ENCODE assay signal across 8 cellular contexts in genomic region chr7:39621784-39622411, GRCh38. TPM values are rescaled to one million over a fixed set of nuclear protein-coding genes. Genes with fewer than 3 reads are reported as not detected.
A peak's percentile ranks its signal among the peaks of the same experiment; 100 is the strongest.
DNase-seq lines count a peak whose midpoint lies in the region; ATAC-seq and TF ChIP-seq lines count a peak whose summit lies in the region.

No MANE protein-coding gene starts in this region.

- no peak for TF ChIP-seq RAD21 in SK-N-SH (IDR thresholded peaks at IDR 0.05; ENCODE audit: low read length)

- H3K9me3 Mint-ChIP-seq in activated naive CD8-positive, alpha-beta T cell treated with anti-CD3 and anti-CD28 coated beads, Interleukin-2, amount 10 ng/mL, durations not matched to agents 7 days and 5 days: no peaks in the 10 kb centered on the region

- POLR2A ChIA-PET in SK-N-SH (lab: Yijun Ruan, JAX): interaction anchor here (0.6 to 3.1 kb wide), 11 partner anchors 8 to 328 kb away, joined by 3 to 28 read pairs (median 5); partner anchors contain the start of genes CDK13 and YAE1
- POLR2A ChIA-PET in activated naive CD8-positive, alpha-beta T cell treated with anti-CD3 and anti-CD28 coated beads, Interleukin-2, amount 10 ng/mL, durations not matched to agents 7 days and 5 days (lab: Charles Lee): interaction anchor here (0.5 to 3.5 kb wide), 7 partner anchors 9 to 111 kb away, joined by 3 to 18 read pairs (median 5); no protein-coding TSS in a partner anchor

- no peaks in the 10 kb centered on the region for H3K27me3 Mint-ChIP-seq in activated naive CD8-positive, alpha-beta T cell treated with anti-CD3 and anti-CD28 coated beads, Interleukin-2, amount 10 ng/mL, durations not matched to agents 7 days and 5 days

- H3K4me1 ChIP-seq in SK-N-SH (ENCODE audit: control insufficient read depth in 1 of 2, insufficient read depth in 2 of 2, low read depth in 1 of 2, low read length in 1 of 2) (peaks cover 28 to 29% of the 10 kb centered on the region in 2 experiments; a peak in 3 of 4 replicates), HUES64 (ENCODE audit: insufficient read depth, low read length) (peaks cover 27% of the 10 kb centered on the region), osteoblast (ENCODE audit: insufficient read depth, low read length) (peaks cover 44% of the 10 kb centered on the region), spleen (peaks cover 17 to 51% (median 42%) of the 10 kb centered on the region in 6 donors)

- H3K27ac ChIP-seq in SK-N-SH (ENCODE audit: low read depth in 2 of 2, low read length in 1 of 2) (peak overlapping the region in 1 of 2 experiments; percentile 93; a peak in 2 of 4 replicates), HUES64 (ENCODE audit: low read depth, low read length) (no peak overlapping the region), osteoblast (ENCODE audit: low read depth, low read length) (peak overlapping the region; percentile 98), spleen (peak overlapping the region in 1 of 8 donors; percentile 9)

- WGBS in SK-N-SH (ENCODE audit: low lambda C conversion rate): 93% methylated on average over 1 of the region's 1 CpG
- 95% methylated on average over 1 of the region's 1 CpG for WGBS in HUES64
- WGBS in spleen, 5 donors: 33 to 50% (median 43%) methylated on average over 1 of the region's 1 CpG

- CTCF ChIA-PET in SK-N-SH (lab: Yijun Ruan, JAX): interaction anchor here (0.8 to 4.9 kb wide), 9 partner anchors 8 to 124 kb away, joined by 3 to 43 read pairs (median 5); no protein-coding TSS in a partner anchor

- H3K27me3 ChIP-seq in SK-N-SH (ENCODE audit: insufficient read depth) (no peaks in the 10 kb centered on the region), HUES64 (ENCODE audit: insufficient read depth, low read length) (no peaks in the 10 kb centered on the region), osteoblast (ENCODE audit: insufficient read depth, low read length) (no peaks in the 10 kb centered on the region), spleen (replicated peaks in 1 of 7) (no peaks in the 10 kb centered on the region)

- TF ChIP-seq POLR2A in spleen (IDR thresholded peaks at IDR 0.05): no peak

- DNase-seq in SK-N-SH: no peak
- DNase-seq in activated naive CD8-positive, alpha-beta T cell treated with anti-CD3 and anti-CD28 coated beads, Interleukin-2, amount 10 ng/mL, durations not matched to agents 7 days and 5 days: no peak
- no peak for DNase-seq in osteoblast (ENCODE audit: insufficient read length, low spot score, missing footprints)
- DNase-seq in spleen: no peak
- DNase-seq in superior temporal gyrus (ENCODE audit: extremely low spot score): no peak
- no peak for DNase-seq in T1000 (lab: John Stamatoyannopoulos, UW)

- H3K27ac Mint-ChIP-seq in activated naive CD8-positive, alpha-beta T cell treated with anti-CD3 and anti-CD28 coated beads, Interleukin-2, amount 10 ng/mL, durations not matched to agents 7 days and 5 days: peak overlapping the region; percentile 92

- H3K4me3 ChIP-seq in SK-N-SH (ENCODE audit: low read depth in 2 of 2, low read length in 1 of 2): peak overlapping the region in 1 of 2 experiments; percentile 93; a peak in 2 of 4 replicates
- H3K4me3 ChIP-seq in HUES64 (ENCODE audit: low read length): peak overlapping the region; percentile 95
- H3K4me3 ChIP-seq in osteoblast (ENCODE audit: insufficient read depth, low read length): no peak overlapping the region
- no peak overlapping the region for H3K4me3 ChIP-seq in spleen

- H3K4me2 ChIP-seq in SK-N-SH: peak overlapping the region; percentile 91
- peak overlapping the region; percentile 83 for H3K4me2 ChIP-seq in osteoblast (ENCODE audit: insufficient read depth, low read length)

- peaks cover 47% of the 10 kb centered on the region for H3K79me2 ChIP-seq in SK-N-SH (ENCODE audit: insufficient read depth)
- peaks cover 35% of the 10 kb centered on the region for H3K79me2 ChIP-seq in osteoblast (ENCODE audit: insufficient read depth, low read length)

- peaks cover 4% of the 10 kb centered on the region for H3K36me3 Mint-ChIP-seq in activated naive CD8-positive, alpha-beta T cell treated with anti-CD3 and anti-CD28 coated beads, Interleukin-2, amount 10 ng/mL, durations not matched to agents 7 days and 5 days

- peaks cover 31% of the 10 kb centered on the region for H3K4me1 Mint-ChIP-seq in activated naive CD8-positive, alpha-beta T cell treated with anti-CD3 and anti-CD28 coated beads, Interleukin-2, amount 10 ng/mL, durations not matched to agents 7 days and 5 days

- H3K36me3 ChIP-seq in SK-N-SH (replicated peaks in 1 of 2; ENCODE audit: control insufficient read depth in 1 of 2, insufficient read depth in 2 of 2, low read length in 1 of 2) (peaks cover 0 to 4% of the 10 kb centered on the region in 2 experiments), HUES64 (ENCODE audit: insufficient read depth, low read length) (no peaks in the 10 kb centered on the region), osteoblast (ENCODE audit: insufficient read depth, low read length) (no peaks in the 10 kb centered on the region), spleen (no peaks in the 10 kb centered on the region)

- peak overlapping the region; percentile 82 for H3K4me3 Mint-ChIP-seq in activated naive CD8-positive, alpha-beta T cell treated with anti-CD3 and anti-CD28 coated beads, Interleukin-2, amount 10 ng/mL, durations not matched to agents 7 days and 5 days

- H3K9me2 ChIP-seq in SK-N-SH: no peaks in the 10 kb centered on the region

- TF ChIP-seq EP300 in SK-N-SH (IDR thresholded peaks at IDR 0.05; ENCODE audit: borderline replicate concordance in 1 of 2, low read depth in 1 of 2, low read length in 1 of 2): no peak

- TF ChIP-seq CTCF in SK-N-SH (IDR thresholded peaks at IDR 0.05) (peak; percentile 21; the same call in 1 of the 2 replicates), osteoblast (IDR thresholded peaks at IDR 0.05; ENCODE audit: extremely low read depth, low read depth, low read length) (no peak), spleen (IDR thresholded peaks at IDR 0.05 in 8 of 11, conservative IDR thresholded peaks at IDR 0.05 in 3 of 11) (no peak)

- peaks cover 38% of the 10 kb centered on the region for H3F3A ChIP-seq in SK-N-SH (replicated peaks; ENCODE audit: insufficient read depth)

- intact Hi-C loops in spleen (cut with DNase I; ENCODE audit: low total_unique reads): no loop called here

- H2AFZ ChIP-seq in SK-N-SH (ENCODE audit: low read depth): no peak overlapping the region
- no peak overlapping the region for H2AFZ ChIP-seq in osteoblast (ENCODE audit: low read length)

- no peaks in the 10 kb centered on the region for H3K9me3 ChIP-seq in SK-N-SH
- no peaks in the 10 kb centered on the region for H3K9me3 ChIP-seq in HUES64 (ENCODE audit: insufficient read depth, low read depth, low read length)
- no peaks in the 10 kb centered on the region for H3K9me3 ChIP-seq in osteoblast (ENCODE audit: low read depth, low read length)
- no peaks in the 10 kb centered on the region for H3K9me3 ChIP-seq in spleen

- H4K20me1 ChIP-seq in SK-N-SH (ENCODE audit: insufficient read depth) (peaks cover 25% of the 10 kb centered on the region), osteoblast (ENCODE audit: insufficient read depth, low read length) (peaks cover 18% of the 10 kb centered on the region)

- H3K9ac ChIP-seq in SK-N-SH (peak overlapping the region; percentile 91; the same call in 1 of the 2 replicates), HUES64 (ENCODE audit: low read depth, low read length) (no peak overlapping the region)

- ATAC-seq in SK-N-SH treated with all-trans-retinoic acid at 6 μM for 48 hours: no peak
- no peak for ATAC-seq in activated naive CD8-positive, alpha-beta T cell treated with anti-CD3 and anti-CD28 coated beads, Interleukin-2, amount 10 ng/mL, durations not matched to agents 7 days and 5 days (ENCODE audit: low read depth)

TF ChIP-seq in SK-N-SH, 30 proteins besides CTCF, POLR2A, EP300 and RAD21:
- TF ChIP-seq RFX5 (IDR thresholded peaks at IDR 0.05; ENCODE audit: low read length): peak; percentile 80
- TF ChIP-seq SMC3 (IDR thresholded peaks at IDR 0.05; ENCODE audit: low read depth, low read length): no peak

TF ChIP-seq in SK-N-SH treated with all-trans-retinoic acid at 6 μM for 48 hours, 23 proteins besides CTCF, POLR2A, EP300 and RAD21 (continues in another document):
- TF ChIP-seq OSR1 (CRISPR knock-in tag; IDR thresholded peaks at IDR 0.05) (no peak), ZNF70 (CRISPR knock-in tag; IDR thresholded peaks at IDR 0.05) (no peak), ZFP3 (CRISPR knock-in tag; IDR thresholded peaks at IDR 0.05) (no peak), ARNTL (CRISPR knock-in tag; IDR thresholded peaks at IDR 0.05; ENCODE audit: borderline replicate concordance, low read depth) (no peak), PPARA (CRISPR knock-in tag; IDR thresholded peaks at IDR 0.05; ENCODE audit: borderline replicate concordance) (no peak), ZC3H10 (CRISPR knock-in tag; IDR thresholded peaks at IDR 0.05) (no peak)

RNA-seq across cellular contexts. Expression of gene RALA, which starts 1.5 kb away (rescaled TPM):
- polyA plus RNA-seq in SK-N-SH (2012; rRNA removed) (29.0 and 37.4 TPM in 2 replicates), spleen (10 to 100 TPM in 2 of 3 donors, 1 to 10 TPM in 1; 10.0 to 19.4 (median 16.1) TPM)
- 44.9 and 56.9 TPM in 2 replicates for polyA plus RNA-seq in SK-N-SH (2012; cell fraction: cytosol; rRNA removed)
- 10.1 and 17.6 TPM in 2 replicates for polyA plus RNA-seq in SK-N-SH (2012; cell fraction: nucleus; rRNA removed)
- polyA plus RNA-seq in HUES64 (2013, experiment 1 of 2): 53.2 TPM
- 53.0 TPM for polyA plus RNA-seq in HUES64 (2013, experiment 2 of 2)
- total RNA-seq in activated naive CD8-positive, alpha-beta T cell treated with anti-CD3 and anti-CD28 coated beads, Interleukin-2, amount 10 ng/mL, durations not matched to agents 7 days and 5 days: 10 to 100 TPM; 31.9 to 32.4 TPM
- total RNA-seq in osteoblast (38.4 and 44.5 TPM in 2 replicates), spleen (10 to 100 TPM; 18.3 to 26.6 (median 20.4) TPM)

RNA-seq across cellular contexts. Expression of gene YAE1, which starts 55.7 kb away (rescaled TPM):
- polyA plus RNA-seq in SK-N-SH (2012; rRNA removed): 30.7 and 39.8 TPM in 2 replicates
- 42.8 and 60.8 TPM in 2 replicates for polyA plus RNA-seq in SK-N-SH (2012; cell fraction: cytosol; rRNA removed)
- polyA plus RNA-seq in SK-N-SH (2012; cell fraction: nucleus; rRNA removed): 21.6 and 31.7 TPM in 2 replicates
- polyA plus RNA-seq in HUES64 (2013, experiment 1 of 2): 40.1 TPM
- polyA plus RNA-seq in HUES64 (2013, experiment 2 of 2): 41.5 TPM
- 10 to 100 TPM; 17.7 to 20.1 TPM for total RNA-seq in activated naive CD8-positive, alpha-beta T cell treated with anti-CD3 and anti-CD28 coated beads, Interleukin-2, amount 10 ng/mL, durations not matched to agents 7 days and 5 days
- total RNA-seq in osteoblast: 29.0 and 32.7 TPM in 2 replicates
- total RNA-seq in spleen: 10 to 100 TPM; 13.2 to 19.4 (median 15.0) TPM
- polyA plus RNA-seq in spleen: 10 to 100 TPM; 18.8 to 21.8 (median 19.2) TPM
